ENCODE assay signal across 11 cellular contexts in genomic region chrX:38929966-38930421, GRCh38.
DNase-seq lines count a peak whose midpoint lies in the region; ATAC-seq, FAIRE-seq and TF ChIP-seq lines count a peak whose summit lies in the region.
"Had no signal": no experiment of that assay in that cellular context is flagged by ENCODE, and none has a peak within 500 bp of the region (broad histone marks: within the 10 kb centered on the region; RNA-seq: fewer than 3 reads in every experiment).

No MANE protein-coding gene starts in this region.

- H3K27ac ChIP-seq in mammary epithelial cell (ENCODE audit: insufficient read depth, low read depth, low read length) (no peak overlapping the region), small intestine (ENCODE audit: low read depth in 1 of 2, low read length in 1 of 2) (no peak overlapping the region)

- H3K4me1 ChIP-seq in mammary epithelial cell (ENCODE audit: insufficient read depth, low read length) (no peaks in the 10 kb centered on the region), small intestine (ENCODE audit: control insufficient read depth in 2 of 2, insufficient read depth in 1 of 2, low read depth in 1 of 2, low read length in 1 of 2) (no peaks in the 10 kb centered on the region)

- no peaks in the 10 kb centered on the region for H4K20me1 ChIP-seq in mammary epithelial cell (ENCODE audit: insufficient read depth, low read length)

- CTCF ChIA-PET in mammary epithelial cell (lab: Charles Lee; ENCODE audit: low non-redundant PET) = no interaction called here

- dilution Hi-C loops in mammary epithelial cell (cut with HindIII; ENCODE audit: low sequenced_read_pairs) = no loop called here

- no peak overlapping the region for H3K4me3 ChIP-seq in mammary epithelial cell (replicated peaks in 1 of 3; ENCODE audit: insufficient read depth in 1 of 3, low read depth in 2 of 3, low read length in 3 of 3)
- no peak overlapping the region for H3K4me3 ChIP-seq in small intestine (ENCODE audit: low read depth in 1 of 2, low read length in 2 of 2)

- peak overlapping the region; percentile 25 for H2AFZ ChIP-seq in mammary epithelial cell (ENCODE audit: low read depth, low read length)

- no peak overlapping the region for H3K4me2 ChIP-seq in mammary epithelial cell (ENCODE audit: insufficient read depth, low read depth, low read length)

- H3K9me3 ChIP-seq in mammary epithelial cell (replicated peaks; ENCODE audit: insufficient read depth, low read length) = no peaks in the 10 kb centered on the region
- H3K9me3 ChIP-seq in small intestine (ENCODE audit: control insufficient read depth, low read depth) = no peaks in the 10 kb centered on the region

- in situ Hi-C loops in mammary epithelial cell (cut with MboI; ENCODE audit: low sequenced_read_pairs in 2 of 2) = no loop called here

- H3K27me3 ChIP-seq in mammary epithelial cell (ENCODE audit: insufficient read depth, low read length) = no peaks in the 10 kb centered on the region
- no peaks in the 10 kb centered on the region for H3K27me3 ChIP-seq in small intestine (ENCODE audit: control insufficient read depth in 2 of 2, insufficient read depth in 2 of 2, low read length in 2 of 2)

- BruUV-seq in mammary epithelial cell (replicated peaks; lab: Mats Ljungman, UMichigan) = no TSS peak

- ATAC-seq in GM21786 (IDR thresholded peaks at IDR 0.05; ENCODE audit: unreplicated experiment) = no peak

- 45% methylated on average over 2 of the region's 2 CpGs for WGBS in mammary epithelial cell (ENCODE audit: low coverage, missing lambda C conversion rate)
- WGBS in small intestine, 3 donors = 52 to 67% (median 53%) methylated on average over 2 of the region's 2 CpGs

- no peak for TF ChIP-seq CTCF in AG09319 (IDR thresholded peaks at IDR 0.05; ENCODE audit: low read depth, low read length)
- TF ChIP-seq CTCF in mammary epithelial cell (conservative IDR thresholded peaks at IDR 0.05 in 1 of 2, IDR thresholded peaks at IDR 0.05 in 1 of 2; ENCODE audit: extremely low read depth in 1 of 2, insufficient read depth in 1 of 2, low read depth in 1 of 2, low read length in 2 of 2) = no peak

- no peaks in the 10 kb centered on the region for H3K79me2 ChIP-seq in mammary epithelial cell (ENCODE audit: insufficient read depth, low read length)

- no peak for FAIRE-seq in small intestine (lab: Jason Lieb, UNC)
- FAIRE-seq: HTR-8/SVneo had no signal

- H3K36me3 ChIP-seq in mammary epithelial cell (ENCODE audit: insufficient read depth, low read length) = no peaks in the 10 kb centered on the region
- no peaks in the 10 kb centered on the region for H3K36me3 ChIP-seq in small intestine (ENCODE audit: control insufficient read depth in 2 of 2, insufficient read depth in 2 of 2, low read length in 2 of 2)

- intact Hi-C loops in mammary epithelial cell (cut with micrococcal nuclease) = no loop called here

- no peak overlapping the region for H3K9ac ChIP-seq in mammary epithelial cell (ENCODE audit: insufficient read depth, low read length)

- DNase-seq in AG09319 (ENCODE audit: extremely low read depth, low read depth) = peak; percentile 7
- peak; percentile 41 for DNase-seq in HS-5 (ENCODE audit: low read depth)
- peak; percentile 42 for DNase-seq in mammary epithelial cell
- peak; percentile 15 for DNase-seq in medulla oblongata (ENCODE audit: extremely low spot score)
- no peak for DNase-seq in superior temporal gyrus (ENCODE audit: extremely low spot score)
- DNase-seq in small intestine = no peak
- no peak for DNase-seq in activated CD4-positive, CD25-positive, alpha-beta regulatory T cell (lab: John Stamatoyannopoulos, UW)
- DNase-seq: naive B cell, NCI-H446 treated with DMSO at 0.1 percent for 48 hours had no signal

Comparison
In these comparisons a context has a peak if more than half of its experiments do, and no peak if none do; other contexts are left out.
1. DNase-seq: peak in AG09319 (single experiment), HS-5 (single experiment), mammary epithelial cell (single experiment) and medulla oblongata (single experiment); none in superior temporal gyrus (single experiment), small intestine (single experiment) and activated CD4-positive, CD25-positive, alpha-beta regulatory T cell (0 of 4).